ENCODE assay signal across 13 cellular contexts in the genomic region with DNA sequence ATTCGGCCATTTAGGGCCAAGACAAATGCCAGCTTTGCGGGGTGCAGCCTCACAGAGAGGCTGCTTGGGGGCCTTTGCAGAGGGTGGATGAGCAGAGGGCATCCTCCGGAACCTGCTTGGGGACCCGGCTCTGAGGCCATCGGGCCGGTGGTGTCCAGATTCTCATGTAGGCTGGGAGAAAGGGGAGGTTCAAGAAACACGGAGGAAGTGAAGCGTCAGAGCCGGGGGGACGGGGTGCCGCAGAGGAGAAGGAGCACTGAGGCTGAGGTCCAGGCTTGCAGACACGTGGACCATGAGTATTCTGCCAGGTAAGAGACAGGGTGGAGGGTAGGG.
"Had no signal": no experiment of that assay in that cellular context is flagged by ENCODE, and none has a peak within 500 bp of the region (broad histone marks: within the 10 kb centered on the region; RNA-seq: fewer than 3 reads in every experiment).

No MANE protein-coding gene starts in this region.

- H3K9me3 Mint-ChIP-seq: activated CD4-positive, alpha-beta T cell treated with anti-CD3 and anti-CD28 coated beads, Interleukin-2, amount 10 ng/mL, durations not matched to agents 7 days and 5 days; nephron had no signal

- H3K9me3 ChIP-seq: breast epithelium, ovary, transverse colon had no signal

- H3K27me3 ChIP-seq: breast epithelium, ovary, transverse colon had no signal

- H3K27ac Mint-ChIP-seq: activated B cell treated with CpG ODN at 0.5 μM for 24 hours, nephron had no signal

- FAIRE-seq: TTC549 had no signal

- H3K27ac ChIP-seq: ovary, transverse colon had no signal

- H3K36me3 ChIP-seq: breast epithelium, ovary, transverse colon had no signal

- H3K4me1 ChIP-seq: breast epithelium had no signal

- H3K36me3 Mint-ChIP-seq: activated naive CD8-positive, alpha-beta T cell had no signal

- H3K27me3 Mint-ChIP-seq: activated B cell treated with CpG ODN at 0.5 μM for 24 hours; activated naive CD8-positive, alpha-beta T cell had no signal

- H3K4me1 Mint-ChIP-seq: activated B cell treated with CpG ODN at 0.5 μM for 24 hours, nephron had no signal

- H3K4me3 Mint-ChIP-seq: activated B cell treated with CpG ODN at 0.5 μM for 24 hours; activated CD4-positive, alpha-beta T cell treated with anti-CD3 and anti-CD28 coated beads, Interleukin-2, amount 10 ng/mL, durations not matched to agents 7 days and 5 days; activated naive CD8-positive, alpha-beta T cell; activated T-cell treated with anti-CD3 and anti-CD28 coated beads, Interleukin-2, amount 50 U/mL, for 24 hours; nephron had no signal

- DNase-seq: activated B cell treated with CpG ODN at 0.5 μM for 24 hours; activated gamma-delta T cell; activated T-cell treated with anti-CD3 and anti-CD28 coated beads, Interleukin-2, amount 50 U/mL, for 24 hours; anterior cingulate cortex; foreskin melanocyte; ovary; transverse colon had no signal

- H3K4me2 ChIP-seq: smooth muscle cell had no signal

- H3K4me3 ChIP-seq: ovary, smooth muscle cell, transverse colon had no signal
